Comparison of ENCODE assay signal across 13 cellular contexts in genomic region chr9:93155716-93156474, GRCh38. TPM values are rescaled to one million over a fixed set of nuclear protein-coding genes. Genes with fewer than 3 reads are reported as not detected.
DNase-seq lines count a peak whose midpoint lies in the region; ATAC-seq and TF ChIP-seq lines count a peak whose summit lies in the region.
"Had no signal": no experiment of that assay in that cellular context is flagged by ENCODE, and none has a peak within 500 bp of the region (broad histone marks: within the 10 kb centered on the region; RNA-seq: fewer than 3 reads in every experiment).

No MANE protein-coding gene starts in this region.

- intact Hi-C loops in activated T-helper 2 cell treated with anti-CD3 and anti-CD28 coated beads, Interferon-gamma antibody, Interleukin-2, Interleukin-4, amounts not matched to agents 10 μg/mL and 5 μg/mL and 100 μg/mL, durations not matched to agents 14 hours and 24 hours and 36 hours (cut with micrococcal nuclease), result loop anchor here (1.0 to 10.0 kb wide), 6 partner anchors 22 to 809 kb away; partner anchors contain the start of genes FAM120A, FAM120AOS and NINJ1

- peak overlapping the region in 4 of 11 experiments; percentile 5 to 51 (median 48); a peak in 6 of 22 replicates for H3K27ac ChIP-seq in BLaER1 treated with 17β-estradiol and CSF1 and Interleukin-3, amounts not matched to agents 10 nM and 100 nM
- H3K27ac ChIP-seq: SK-N-MC had no signal

- no peaks in the 10 kb centered on the region for H3K36me3 ChIP-seq in BLaER1 treated with 17β-estradiol and CSF1 and Interleukin-3, amounts not matched to agents 10 nM and 100 nM

- TF ChIP-seq CTCF in omental fat pad (IDR thresholded peaks at IDR 0.05), result no peak

- ATAC-seq in HG03442 (IDR thresholded peaks at IDR 0.05; ENCODE audit: unreplicated experiment) (no peak), omental fat pad (ENCODE audit: low FRiP score) (no peak)
- ATAC-seq: left colon had no signal

- H3K9me3 Mint-ChIP-seq in activated T-helper 2 cell treated with anti-CD3 and anti-CD28 coated beads, Interferon-gamma antibody, Interleukin-2, Interleukin-4, amounts not matched to agents 10 μg/mL and 5 μg/mL and 100 μg/mL, durations not matched to agents 14 hours and 24 hours and 36 hours, result no peaks in the 10 kb centered on the region
- H3K9me3 Mint-ChIP-seq: CD4-positive, CD25-positive, alpha-beta regulatory T cell; nephron had no signal

- H3K27me3 Mint-ChIP-seq in activated T-helper 2 cell treated with anti-CD3 and anti-CD28 coated beads, Interferon-gamma antibody, Interleukin-2, Interleukin-4, amounts not matched to agents 10 μg/mL and 5 μg/mL and 100 μg/mL, durations not matched to agents 14 hours and 24 hours and 36 hours (ENCODE audit: low read depth), result no peaks in the 10 kb centered on the region
- H3K27me3 Mint-ChIP-seq: CD4-positive, CD25-positive, alpha-beta regulatory T cell had no signal

- H3K36me3 Mint-ChIP-seq in activated T-helper 2 cell treated with anti-CD3 and anti-CD28 coated beads, Interferon-gamma antibody, Interleukin-2, Interleukin-4, amounts not matched to agents 10 μg/mL and 5 μg/mL and 100 μg/mL, durations not matched to agents 14 hours and 24 hours and 36 hours (ENCODE audit: low read depth), result no peaks in the 10 kb centered on the region
- H3K36me3 Mint-ChIP-seq: CD4-positive, CD25-positive, alpha-beta regulatory T cell had no signal

- H3K4me2 ChIP-seq in BLaER1 treated with 17β-estradiol and CSF1 and Interleukin-3, amounts not matched to agents 10 nM and 100 nM, result peak overlapping the region in 9 of 11 experiments; percentile 8 to 63 (median 45); a peak in 16 of 22 replicates

- H4K20me1 ChIP-seq in BLaER1 treated with 17β-estradiol and CSF1 and Interleukin-3, amounts not matched to agents 10 nM and 100 nM, result no peaks in the 10 kb centered on the region

- H3K9ac ChIP-seq in BLaER1 treated with 17β-estradiol and CSF1 and Interleukin-3, amounts not matched to agents 10 nM and 100 nM, result no peak overlapping the region; a peak in 1 of 22 replicates

- H3K9me3 ChIP-seq in BLaER1 treated with 17β-estradiol and CSF1 and Interleukin-3, amounts not matched to agents 10 nM and 100 nM (replicated peaks in 1 of 11), result peaks cover 0 to 5% (median 0%) of the 10 kb centered on the region in 11 experiments; a peak in 1 of 22 replicates

- H3K27ac Mint-ChIP-seq in activated T-helper 2 cell treated with anti-CD3 and anti-CD28 coated beads, Interferon-gamma antibody, Interleukin-2, Interleukin-4, amounts not matched to agents 10 μg/mL and 5 μg/mL and 100 μg/mL, durations not matched to agents 14 hours and 24 hours and 36 hours, result peak overlapping the region; percentile 82
- H3K27ac Mint-ChIP-seq: nephron had no signal

- H3K4me3 Mint-ChIP-seq in activated T-helper 2 cell treated with anti-CD3 and anti-CD28 coated beads, Interferon-gamma antibody, Interleukin-2, Interleukin-4, amounts not matched to agents 10 μg/mL and 5 μg/mL and 100 μg/mL, durations not matched to agents 14 hours and 24 hours and 36 hours (ENCODE audit: low read depth), result no peak overlapping the region
- H3K4me3 Mint-ChIP-seq: CD4-positive, CD25-positive, alpha-beta regulatory T cell; nephron had no signal

- H3K4me1 Mint-ChIP-seq in activated T-helper 2 cell treated with anti-CD3 and anti-CD28 coated beads, Interferon-gamma antibody, Interleukin-2, Interleukin-4, amounts not matched to agents 10 μg/mL and 5 μg/mL and 100 μg/mL, durations not matched to agents 14 hours and 24 hours and 36 hours (ENCODE audit: low read depth), result peaks cover 27% of the 10 kb centered on the region

- H3K4me3 ChIP-seq in BLaER1 treated with 17β-estradiol and CSF1 and Interleukin-3, amounts not matched to agents 10 nM and 100 nM, result no peak overlapping the region
- H3K4me3 ChIP-seq: SK-N-MC had no signal

- no peaks in the 10 kb centered on the region for H3K27me3 ChIP-seq in BLaER1 treated with 17β-estradiol and CSF1 and Interleukin-3, amounts not matched to agents 10 nM and 100 nM

- DNase-seq in DMS 273 treated with DMSO at 0.1 percent for 48 hours (lab: John Stamatoyannopoulos, UW), result peak; percentile 56
- DNase-seq in activated T-helper 2 cell treated with anti-CD3 and anti-CD28 coated beads, Interferon-gamma antibody, Interleukin-2, Interleukin-4, amounts not matched to agents 10 μg/mL and 5 μg/mL and 100 μg/mL, durations not matched to agents 14 hours and 24 hours and 36 hours (ENCODE audit: low spot score), result no peak
- peak; percentile 83 for DNase-seq in medulla oblongata (ENCODE audit: extremely low spot score)
- DNase-seq in MV-4-11 (lab: John Stamatoyannopoulos, UW), result no peak
- no peak for DNase-seq in omental fat pad (ENCODE audit: low spot score)
- DNase-seq: Kasumi-1, left colon, NCI-H1930 had no signal

- H3K4me1 ChIP-seq in BLaER1 treated with 17β-estradiol and CSF1 and Interleukin-3, amounts not matched to agents 10 nM and 100 nM, result peaks cover 20 to 71% (median 47%) of the 10 kb centered on the region in 10 experiments

RNA-seq across cellular contexts. Expression of gene NINJ1, which starts 21.8 kb away (rescaled TPM):
- 113 and 114 TPM in 2 replicates for total RNA-seq in activated T-helper 2 cell treated with anti-CD3 and anti-CD28 coated beads, Interferon-gamma antibody, Interleukin-2, Interleukin-4, amounts not matched to agents 10 μg/mL and 5 μg/mL and 100 μg/mL, durations not matched to agents 14 hours and 24 hours and 36 hours
- total RNA-seq in omental fat pad, result 100 to 1,000 TPM in 2 of 4 donors, 10 to 100 TPM in 2; 63.3 to 137 (median 104) TPM

RNA-seq across cellular contexts. Expression of gene WNK2, which starts 28.0 kb away (rescaled TPM):
- 1.2 and 1.6 TPM in 2 replicates for total RNA-seq in activated T-helper 2 cell treated with anti-CD3 and anti-CD28 coated beads, Interferon-gamma antibody, Interleukin-2, Interleukin-4, amounts not matched to agents 10 μg/mL and 5 μg/mL and 100 μg/mL, durations not matched to agents 14 hours and 24 hours and 36 hours
- total RNA-seq in omental fat pad, result 1 to 10 TPM in 1 of 4 donors, under 1 TPM in 3; 0.28 to 1.7 (median 0.47) TPM

RNA-seq across cellular contexts. Expression of gene CARD19, which starts 59.9 kb away (rescaled TPM):
- 52.6 and 57.2 TPM in 2 replicates for total RNA-seq in activated T-helper 2 cell treated with anti-CD3 and anti-CD28 coated beads, Interferon-gamma antibody, Interleukin-2, Interleukin-4, amounts not matched to agents 10 μg/mL and 5 μg/mL and 100 μg/mL, durations not matched to agents 14 hours and 24 hours and 36 hours
- total RNA-seq in omental fat pad, result 10 to 100 TPM; 45.7 to 76.5 (median 57.9) TPM

Comparison
In these comparisons a context has a peak if more than half of its experiments do, and no peak if none do; other contexts are left out.
1. DNase-seq: peak in DMS 273 treated with DMSO at 0.1 percent for 48 hours (single experiment) and medulla oblongata (single experiment); none in activated T-helper 2 cell treated with anti-CD3 and anti-CD28 coated beads, Interferon-gamma antibody, Interleukin-2, Interleukin-4, amounts not matched to agents 10 μg/mL and 5 μg/mL and 100 μg/mL, durations not matched to agents 14 hours and 24 hours and 36 hours (single experiment), MV-4-11 (single experiment) and omental fat pad (single experiment).